25 cellular contexts compared by ENCODE assay signal in the genomic region with DNA sequence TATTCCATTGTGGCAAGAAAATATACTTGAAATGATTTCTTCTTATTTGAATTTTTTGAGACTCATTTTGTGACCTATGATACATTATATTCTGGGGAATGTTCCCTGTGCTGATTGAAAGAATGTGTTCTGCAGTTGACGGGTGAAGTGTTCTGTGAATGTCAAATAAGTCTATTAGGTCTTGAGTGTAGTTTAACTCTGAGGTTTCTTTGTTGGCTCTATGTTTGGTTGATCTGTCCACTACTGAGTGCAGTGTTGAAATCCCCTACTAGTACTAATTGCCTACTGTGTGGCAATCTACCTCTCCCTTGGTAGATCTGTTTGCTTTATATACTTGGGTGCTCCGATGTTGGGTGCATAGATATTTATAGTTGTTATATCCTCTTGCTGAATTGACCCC. TPM values are rescaled to one million over a fixed set of nuclear protein-coding genes. Genes with fewer than 3 reads are reported as not detected.
DNase-seq lines count a peak whose midpoint lies in the region; ATAC-seq, FAIRE-seq and TF ChIP-seq lines count a peak whose summit lies in the region.
"Had no signal": no experiment of that assay in that cellular context is flagged by ENCODE, and none has a peak within 500 bp of the region (broad histone marks: within the 10 kb centered on the region; RNA-seq: fewer than 3 reads in every experiment).

No MANE protein-coding gene starts in this region.

- H3K27ac ChIP-seq in subcutaneous abdominal adipose tissue (ENCODE audit: low read depth, low read length) = peak overlapping the region; percentile 44
- H3K27ac ChIP-seq: BLaER1 had no signal

- no peak overlapping the region for H3K4me3 Mint-ChIP-seq in MCF 10A (ENCODE audit: unreplicated experiment)
- H3K4me3 Mint-ChIP-seq in activated CD4-positive, alpha-beta memory T cell treated with anti-CD3 and anti-CD28 coated beads for 36 hours = no peak overlapping the region
- H3K4me3 Mint-ChIP-seq: CD14-positive monocyte; CD4-positive, alpha-beta memory T cell; CD4-positive, CD25-positive, alpha-beta regulatory T cell; CD8-positive, alpha-beta memory T cell had no signal

- peak; percentile 68 for FAIRE-seq in H54 (lab: Jason Lieb, UNC)
- FAIRE-seq: GM12878, GM12892 had no signal

- H3K27ac Mint-ChIP-seq in MCF 10A (ENCODE audit: low read depth, unreplicated experiment) = no peak overlapping the region
- H3K27ac Mint-ChIP-seq in activated CD4-positive, alpha-beta memory T cell treated with anti-CD3 and anti-CD28 coated beads for 36 hours = no peak overlapping the region
- H3K27ac Mint-ChIP-seq: CD14-positive monocyte; CD4-positive, alpha-beta memory T cell; CD4-positive, CD25-positive, alpha-beta regulatory T cell; CD8-positive, alpha-beta memory T cell had no signal

- H3K36me3 ChIP-seq in subcutaneous abdominal adipose tissue (ENCODE audit: control insufficient read depth in 5 of 5, insufficient read depth in 5 of 5, low read length in 5 of 5) = peaks cover 0 to 12% (median 10%) of the 10 kb centered on the region in 5 donors
- H3K36me3 ChIP-seq: BE2C, BLaER1 had no signal

- intact Hi-C loops in MCF 10A (cut with micrococcal nuclease) = no loop called here
- intact Hi-C loops in activated CD4-positive, alpha-beta memory T cell treated with anti-CD3 and anti-CD28 coated beads for 36 hours (cut with micrococcal nuclease) = no loop called here

- no peak overlapping the region for H3K9ac ChIP-seq in subcutaneous abdominal adipose tissue (ENCODE audit: low read length in 5 of 5)
- H3K9ac ChIP-seq: BLaER1 had no signal

- H3K4me1 ChIP-seq in subcutaneous abdominal adipose tissue (ENCODE audit: control insufficient read depth in 5 of 5, insufficient read depth in 5 of 5, low read length in 5 of 5) = peaks cover 0 to 24% (median 1%) of the 10 kb centered on the region in 5 donors
- H3K4me1 ChIP-seq: BE2C, BLaER1 had no signal

- TF ChIP-seq POLR2A in H54 (IDR thresholded peaks at IDR 0.05; ENCODE audit: low read depth, low read length) = no peak

- no peak for DNase-seq in H54 (ENCODE audit: insufficient read length, low spot score)
- peak; percentile 54 for DNase-seq in choroid plexus epithelial cell (ENCODE audit: low read depth)
- DNase-seq in MCF 10A (ENCODE audit: unreplicated experiment) = no peak
- no peak for DNase-seq in activated CD4-positive, alpha-beta memory T cell treated with anti-CD3 and anti-CD28 coated beads for 36 hours
- DNase-seq: 8988T; ACHN; BE2C; C1 segment of cervical spinal cord; CD4-positive, alpha-beta memory T cell; CD4-positive, CD25-positive, alpha-beta regulatory T cell; CD8-positive, alpha-beta memory T cell; COR-L47; DMS 273 treated with DMSO at 0.1 percent for 48 hours; DMS153; DMS53; DMS79; DND-41; EL; GDM1 had no signal

- H3K4me3 ChIP-seq in choroid plexus epithelial cell (ENCODE audit: low read depth, low read length) (no peak overlapping the region), subcutaneous abdominal adipose tissue (ENCODE audit: low read depth in 1 of 5, low read length in 5 of 5) (no peak overlapping the region)
- H3K4me3 ChIP-seq: BLaER1, GM12878 had no signal

- ATAC-seq in GM21619 (IDR thresholded peaks at IDR 0.05; ENCODE audit: unreplicated experiment) = no peak
- ATAC-seq: GM12878 had no signal

- H3K27me3 Mint-ChIP-seq in MCF 10A (ENCODE audit: insufficient read depth, unreplicated experiment) = peaks cover 31% of the 10 kb centered on the region
- peaks cover 9% of the 10 kb centered on the region for H3K27me3 Mint-ChIP-seq in activated CD4-positive, alpha-beta memory T cell treated with anti-CD3 and anti-CD28 coated beads for 36 hours

- peaks cover 0 to 4% (median 2%) of the 10 kb centered on the region in 5 donors for H3K9me3 ChIP-seq in subcutaneous abdominal adipose tissue (ENCODE audit: control insufficient read depth in 5 of 5, low read length in 5 of 5)
- H3K9me3 ChIP-seq: BE2C, BLaER1 had no signal

- H3K36me3 Mint-ChIP-seq in MCF 10A (ENCODE audit: insufficient read depth, unreplicated experiment) = no peaks in the 10 kb centered on the region
- H3K36me3 Mint-ChIP-seq in activated CD4-positive, alpha-beta memory T cell treated with anti-CD3 and anti-CD28 coated beads for 36 hours = no peaks in the 10 kb centered on the region
- H3K36me3 Mint-ChIP-seq: CD14-positive monocyte; CD4-positive, alpha-beta memory T cell; CD4-positive, CD25-positive, alpha-beta regulatory T cell had no signal

- CTCF ChIA-PET in MCF 10A (lab: Yijun Ruan, JAX) = no interaction called here
- CTCF ChIA-PET in activated CD4-positive, alpha-beta memory T cell treated with anti-CD3 and anti-CD28 coated beads for 36 hours (lab: Charles Lee) = no interaction called here

- no peaks in the 10 kb centered on the region for H3K27me3 ChIP-seq in subcutaneous abdominal adipose tissue (ENCODE audit: control insufficient read depth in 5 of 5, insufficient read depth in 4 of 5, low read length in 5 of 5)
- H3K27me3 ChIP-seq: BE2C, BLaER1 had no signal

- H3K4me1 Mint-ChIP-seq in MCF 10A (ENCODE audit: insufficient read depth, unreplicated experiment) = no peaks in the 10 kb centered on the region
- no peaks in the 10 kb centered on the region for H3K4me1 Mint-ChIP-seq in activated CD4-positive, alpha-beta memory T cell treated with anti-CD3 and anti-CD28 coated beads for 36 hours (ENCODE audit: low read depth)
- H3K4me1 Mint-ChIP-seq: CD14-positive monocyte; CD4-positive, alpha-beta memory T cell; CD4-positive, CD25-positive, alpha-beta regulatory T cell; CD8-positive, alpha-beta memory T cell had no signal

- no peak for TF ChIP-seq CTCF in choroid plexus epithelial cell (conservative IDR thresholded peaks at IDR 0.05; ENCODE audit: low read depth, low read length)
- no peak for TF ChIP-seq CTCF in MCF 10A (IDR thresholded peaks at IDR 0.05; ENCODE audit: unreplicated experiment)

- no peaks in the 10 kb centered on the region for H3K9me3 Mint-ChIP-seq in MCF 10A (ENCODE audit: unreplicated experiment)
- peaks cover 10% of the 10 kb centered on the region for H3K9me3 Mint-ChIP-seq in activated CD4-positive, alpha-beta memory T cell treated with anti-CD3 and anti-CD28 coated beads for 36 hours

- POLR2A ChIA-PET in MCF 10A (lab: Yijun Ruan, JAX) = no interaction called here
- POLR2A ChIA-PET in activated CD4-positive, alpha-beta memory T cell treated with anti-CD3 and anti-CD28 coated beads for 36 hours (lab: Charles Lee) = no interaction called here

- BruUV-seq in MCF 10A (replicated peaks; lab: Mats Ljungman, UMichigan) = no TSS peak

RNA-seq across cellular contexts. Expression of a gene that starts 46.3 kb away (rescaled TPM):
- 2.4 TPM in 2 replicates for total RNA-seq in MCF 10A (2022)
- not detected for total RNA-seq in activated CD4-positive, alpha-beta memory T cell treated with anti-CD3 and anti-CD28 coated beads for 36 hours
- total RNA-seq: CD4-positive, alpha-beta memory T cell; CD8-positive, alpha-beta memory T cell had no signal
